ENCODE assay signal across 1 cellular context in genomic region chr1:46401964-46402626, GRCh38.
TF ChIP-seq lines count a peak whose summit lies in the region.

No MANE protein-coding gene starts in this region.

TF ChIP-seq in HEK293, 187 proteins besides CTCF, POLR2A, EP300 and RAD21 (continued from another document and continues in another):
- TF ChIP-seq, protein P1, sequence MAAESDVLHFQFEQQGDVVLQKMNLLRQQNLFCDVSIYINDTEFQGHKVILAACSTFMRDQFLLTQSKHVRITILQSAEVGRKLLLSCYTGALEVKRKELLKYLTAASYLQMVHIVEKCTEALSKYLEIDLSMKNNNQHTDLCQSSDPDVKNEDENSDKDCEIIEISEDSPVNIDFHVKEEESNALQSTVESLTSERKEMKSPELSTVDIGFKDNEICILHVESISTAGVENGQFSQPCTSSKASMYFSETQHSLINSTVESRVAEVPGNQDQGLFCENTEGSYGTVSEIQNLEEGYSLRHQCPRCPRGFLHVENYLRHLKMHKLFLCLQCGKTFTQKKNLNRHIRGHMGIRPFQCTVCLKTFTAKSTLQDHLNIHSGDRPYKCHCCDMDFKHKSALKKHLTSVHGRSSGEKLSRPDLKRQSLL (tag by site-specific recombination; IDR thresholded peaks at IDR 0.05), result no peak
- TF ChIP-seq ZNF2 (tag by site-specific recombination; IDR thresholded peaks at IDR 0.05), result peak; percentile 90
- no peak for TF ChIP-seq ZNF792 (tag by site-specific recombination; IDR thresholded peaks at IDR 0.05)
- TF ChIP-seq ZNF146 (tag by site-specific recombination; IDR thresholded peaks at IDR 0.05), result no peak
- TF ChIP-seq, protein P2, sequence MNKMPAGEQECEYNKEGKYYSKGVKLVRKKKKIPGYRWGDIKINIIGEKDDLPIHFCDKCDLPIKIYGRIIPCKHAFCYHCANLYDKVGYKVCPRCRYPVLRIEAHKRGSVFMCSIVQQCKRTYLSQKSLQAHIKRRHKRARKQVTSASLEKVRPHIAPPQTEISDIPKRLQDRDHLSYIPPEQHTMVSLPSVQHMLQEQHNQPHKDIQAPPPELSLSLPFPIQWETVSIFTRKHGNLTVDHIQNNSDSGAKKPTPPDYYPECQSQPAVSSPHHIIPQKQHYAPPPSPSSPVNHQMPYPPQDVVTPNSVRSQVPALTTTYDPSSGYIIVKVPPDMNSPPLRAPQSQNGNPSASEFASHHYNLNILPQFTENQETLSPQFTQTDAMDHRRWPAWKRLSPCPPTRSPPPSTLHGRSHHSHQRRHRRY (tag by site-specific recombination; IDR thresholded peaks at IDR 0.05), result no peak
- TF ChIP-seq ZNF426 (tag by site-specific recombination; IDR thresholded peaks at IDR 0.05), result no peak
- TF ChIP-seq ZNF292 (tag by site-specific recombination; IDR thresholded peaks at IDR 0.05; ENCODE audit: borderline replicate concordance, low read depth), result no peak
- TF ChIP-seq ZNF768 (tag by site-specific recombination; IDR thresholded peaks at IDR 0.05), result no peak
- peak; percentile 23; the same call in 1 of the 2 replicates for TF ChIP-seq ZNF629 (tag by site-specific recombination; IDR thresholded peaks at IDR 0.05)
- peak; percentile 73 for TF ChIP-seq ZSCAN4 (tag by site-specific recombination; IDR thresholded peaks at IDR 0.05)
- TF ChIP-seq, protein P3, sequence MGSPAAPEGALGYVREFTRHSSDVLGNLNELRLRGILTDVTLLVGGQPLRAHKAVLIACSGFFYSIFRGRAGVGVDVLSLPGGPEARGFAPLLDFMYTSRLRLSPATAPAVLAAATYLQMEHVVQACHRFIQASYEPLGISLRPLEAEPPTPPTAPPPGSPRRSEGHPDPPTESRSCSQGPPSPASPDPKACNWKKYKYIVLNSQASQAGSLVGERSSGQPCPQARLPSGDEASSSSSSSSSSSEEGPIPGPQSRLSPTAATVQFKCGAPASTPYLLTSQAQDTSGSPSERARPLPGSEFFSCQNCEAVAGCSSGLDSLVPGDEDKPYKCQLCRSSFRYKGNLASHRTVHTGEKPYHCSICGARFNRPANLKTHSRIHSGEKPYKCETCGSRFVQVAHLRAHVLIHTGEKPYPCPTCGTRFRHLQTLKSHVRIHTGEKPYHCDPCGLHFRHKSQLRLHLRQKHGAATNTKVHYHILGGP (tag by site-specific recombination; IDR thresholded peaks at IDR 0.05), result no peak
- TF ChIP-seq KLF10 (tag by site-specific recombination; IDR thresholded peaks at IDR 0.05), result no peak; the same call in 1 of the 2 replicates
- no peak for TF ChIP-seq ZNF704 (tag by site-specific recombination; IDR thresholded peaks at IDR 0.05)
- TF ChIP-seq ZNF488 (tag by site-specific recombination; IDR thresholded peaks at IDR 0.05), result no peak
- no peak for TF ChIP-seq ZSCAN5A (tag by site-specific recombination; IDR thresholded peaks at IDR 0.05)
- TF ChIP-seq SP3 (tag by site-specific recombination; IDR thresholded peaks at IDR 0.05), result peak; percentile 85
- TF ChIP-seq ZNF596 (tag by site-specific recombination; IDR thresholded peaks at IDR 0.05), result no peak
- TF ChIP-seq ZNF707 (tag by site-specific recombination; IDR thresholded peaks at IDR 0.05), result no peak
- TF ChIP-seq YY1 (tag by site-specific recombination; IDR thresholded peaks at IDR 0.05), result 0 out of 2 replicates have a peak, but pooled peaks have one; percentile 43
- TF ChIP-seq ZNF16 (tag by site-specific recombination; IDR thresholded peaks at IDR 0.05; ENCODE audit: low read depth), result no peak
- TF ChIP-seq ZNF549 (tag by site-specific recombination; IDR thresholded peaks at IDR 0.05), result no peak
- TF ChIP-seq ZNF350 (tag by site-specific recombination; IDR thresholded peaks at IDR 0.05), result no peak
- no peak; the same call in 1 of the 2 replicates for TF ChIP-seq ZNF324 (tag by site-specific recombination; IDR thresholded peaks at IDR 0.05)
- TF ChIP-seq TCF7L2 (IDR thresholded peaks at IDR 0.05; ENCODE audit: borderline replicate concordance, low read depth, low read length), result no peak
- TF ChIP-seq, protein P4, sequence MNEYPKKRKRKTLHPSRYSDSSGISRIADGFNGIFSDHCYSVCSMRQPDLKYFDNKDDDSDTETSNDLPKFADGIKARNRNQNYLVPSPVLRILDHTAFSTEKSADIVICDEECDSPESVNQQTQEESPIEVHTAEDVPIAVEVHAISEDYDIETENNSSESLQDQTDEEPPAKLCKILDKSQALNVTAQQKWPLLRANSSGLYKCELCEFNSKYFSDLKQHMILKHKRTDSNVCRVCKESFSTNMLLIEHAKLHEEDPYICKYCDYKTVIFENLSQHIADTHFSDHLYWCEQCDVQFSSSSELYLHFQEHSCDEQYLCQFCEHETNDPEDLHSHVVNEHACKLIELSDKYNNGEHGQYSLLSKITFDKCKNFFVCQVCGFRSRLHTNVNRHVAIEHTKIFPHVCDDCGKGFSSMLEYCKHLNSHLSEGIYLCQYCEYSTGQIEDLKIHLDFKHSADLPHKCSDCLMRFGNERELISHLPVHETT (tag by site-specific recombination; IDR thresholded peaks at IDR 0.05), result no peak
- TF ChIP-seq ZNF138 (tag by site-specific recombination; IDR thresholded peaks at IDR 0.05; ENCODE audit: borderline replicate concordance), result no peak
- no peak for TF ChIP-seq ZNF302 (tag by site-specific recombination; IDR thresholded peaks at IDR 0.05; ENCODE audit: low read depth)
- peak; percentile 87 for TF ChIP-seq GLIS2 (tag by site-specific recombination; IDR thresholded peaks at IDR 0.05)
- no peak for TF ChIP-seq ZNF518A (tag by site-specific recombination; conservative IDR thresholded peaks at IDR 0.05; ENCODE audit: low read depth)
- TF ChIP-seq GLI2 (tag by site-specific recombination; IDR thresholded peaks at IDR 0.05; ENCODE audit: borderline replicate concordance, low read depth), result no peak
- no peak for TF ChIP-seq ZNF623 (tag by site-specific recombination; IDR thresholded peaks at IDR 0.05)
- TF ChIP-seq, protein P5, sequence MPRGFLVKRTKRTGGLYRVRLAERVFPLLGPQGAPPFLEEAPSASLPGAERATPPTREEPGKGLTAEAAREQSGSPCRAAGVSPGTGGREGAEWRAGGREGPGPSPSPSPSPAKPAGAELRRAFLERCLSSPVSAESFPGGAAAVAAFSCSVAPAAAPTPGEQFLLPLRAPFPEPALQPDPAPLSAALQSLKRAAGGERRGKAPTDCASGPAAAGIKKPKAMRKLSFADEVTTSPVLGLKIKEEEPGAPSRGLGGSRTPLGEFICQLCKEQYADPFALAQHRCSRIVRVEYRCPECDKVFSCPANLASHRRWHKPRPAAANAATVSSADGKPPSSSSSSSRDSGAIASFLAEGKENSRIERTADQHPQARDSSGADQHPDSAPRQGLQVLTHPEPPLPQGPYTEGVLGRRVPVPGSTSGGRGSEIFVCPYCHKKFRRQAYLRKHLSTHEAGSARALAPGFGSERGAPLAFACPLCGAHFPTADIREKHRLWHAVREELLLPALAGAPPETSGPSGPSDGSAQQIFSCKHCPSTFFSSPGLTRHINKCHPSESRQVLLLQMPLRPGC (tag by site-specific recombination; IDR thresholded peaks at IDR 0.05), result peak; percentile 28; the same call in 1 of the 2 replicates
- no peak for TF ChIP-seq ZNF24 (tag by site-specific recombination; IDR thresholded peaks at IDR 0.05)
- TF ChIP-seq ZNF776 (tag by site-specific recombination; IDR thresholded peaks at IDR 0.05; ENCODE audit: borderline replicate concordance), result no peak
- no peak for TF ChIP-seq MYNN (tag by site-specific recombination; IDR thresholded peaks at IDR 0.05; ENCODE audit: borderline replicate concordance)
- no peak for TF ChIP-seq ZNF121 (tag by site-specific recombination; IDR thresholded peaks at IDR 0.05)
- TF ChIP-seq, protein P6, sequence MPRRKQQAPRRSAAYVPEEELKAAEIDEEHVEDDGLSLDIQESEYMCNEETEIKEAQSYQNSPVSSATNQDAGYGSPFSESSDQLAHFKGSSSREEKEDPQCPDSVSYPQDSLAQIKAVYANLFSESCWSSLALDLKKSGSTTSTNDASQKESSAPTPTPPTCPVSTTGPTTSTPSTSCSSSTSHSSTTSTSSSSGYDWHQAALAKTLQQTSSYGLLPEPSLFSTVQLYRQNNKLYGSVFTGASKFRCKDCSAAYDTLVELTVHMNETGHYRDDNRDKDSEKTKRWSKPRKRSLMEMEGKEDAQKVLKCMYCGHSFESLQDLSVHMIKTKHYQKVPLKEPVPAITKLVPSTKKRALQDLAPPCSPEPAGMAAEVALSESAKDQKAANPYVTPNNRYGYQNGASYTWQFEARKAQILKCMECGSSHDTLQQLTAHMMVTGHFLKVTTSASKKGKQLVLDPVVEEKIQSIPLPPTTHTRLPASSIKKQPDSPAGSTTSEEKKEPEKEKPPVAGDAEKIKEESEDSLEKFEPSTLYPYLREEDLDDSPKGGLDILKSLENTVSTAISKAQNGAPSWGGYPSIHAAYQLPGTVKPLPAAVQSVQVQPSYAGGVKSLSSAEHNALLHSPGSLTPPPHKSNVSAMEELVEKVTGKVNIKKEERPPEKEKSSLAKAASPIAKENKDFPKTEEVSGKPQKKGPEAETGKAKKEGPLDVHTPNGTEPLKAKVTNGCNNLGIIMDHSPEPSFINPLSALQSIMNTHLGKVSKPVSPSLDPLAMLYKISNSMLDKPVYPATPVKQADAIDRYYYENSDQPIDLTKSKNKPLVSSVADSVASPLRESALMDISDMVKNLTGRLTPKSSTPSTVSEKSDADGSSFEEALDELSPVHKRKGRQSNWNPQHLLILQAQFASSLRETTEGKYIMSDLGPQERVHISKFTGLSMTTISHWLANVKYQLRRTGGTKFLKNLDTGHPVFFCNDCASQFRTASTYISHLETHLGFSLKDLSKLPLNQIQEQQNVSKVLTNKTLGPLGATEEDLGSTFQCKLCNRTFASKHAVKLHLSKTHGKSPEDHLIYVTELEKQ (tag by site-specific recombination; IDR thresholded peaks at IDR 0.05; ENCODE audit: borderline replicate concordance), result no peak
- no peak for TF ChIP-seq ZBTB8A (tag by site-specific recombination; IDR thresholded peaks at IDR 0.05)
- TF ChIP-seq ZNF394 (tag by site-specific recombination; IDR thresholded peaks at IDR 0.05; ENCODE audit: borderline replicate concordance), result no peak; the same call in 1 of the 2 replicates
- TF ChIP-seq ZNF791 (tag by site-specific recombination; IDR thresholded peaks at IDR 0.05), result no peak
- TF ChIP-seq ZEB2 (tag by site-specific recombination; IDR thresholded peaks at IDR 0.05), result 0 out of 2 replicates have a peak, but pooled peaks have one; percentile 29
- no peak for TF ChIP-seq EGR2 (tag by site-specific recombination; IDR thresholded peaks at IDR 0.05; ENCODE audit: low read depth)
